ENCODE assay signal across 18 cellular contexts in the genomic region with DNA sequence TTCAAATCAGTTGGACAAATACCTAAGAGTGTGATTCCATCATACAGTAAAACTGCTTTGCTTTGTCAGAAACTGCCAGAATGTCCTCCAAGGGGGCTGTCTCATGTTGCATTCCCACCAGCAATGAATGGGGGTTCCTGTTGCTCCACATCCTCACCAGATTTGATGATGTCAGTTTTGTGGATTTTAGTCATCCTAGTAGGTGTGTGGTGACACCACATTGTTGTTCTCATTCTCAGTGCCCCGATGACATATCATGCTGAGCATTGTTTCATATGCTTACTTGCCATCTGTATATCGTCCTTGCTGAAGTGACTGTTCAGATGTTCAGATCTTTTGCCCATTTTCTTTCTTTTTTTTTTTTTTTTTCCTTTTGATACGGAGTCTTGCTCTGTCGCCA. TPM values are rescaled to one million over a fixed set of nuclear protein-coding genes. Genes with fewer than 3 reads are reported as not detected.
A peak's percentile ranks its signal among the peaks of the same experiment; 100 is the strongest.
DNase-seq lines count a peak whose midpoint lies in the region; FAIRE-seq and TF ChIP-seq lines count a peak whose summit lies in the region.
"Had no signal": no experiment of that assay in that cellular context is flagged by ENCODE, and none has a peak within 500 bp of the region (broad histone marks: within the 10 kb centered on the region; RNA-seq: fewer than 3 reads in every experiment).

No MANE protein-coding gene starts in this region.

- 91 to 93% methylated on average over 4 of the region's 4 CpGs for WGBS in GM23248 (ENCODE audit: low coverage in 1 of 2, low lambda C conversion rate in 2 of 2, missing lambda C conversion rate in 2 of 2), 2 experiments

- in situ Hi-C loops in GM23248 (cut with MboI), result no loop called here

- TF ChIP-seq CTCF in fibroblast of mammary gland (conservative IDR thresholded peaks at IDR 0.05; ENCODE audit: control insufficient read depth, insufficient read depth, low read depth, low read length), result no peak

- intact Hi-C loops in activated naive CD4-positive, alpha-beta T cell treated with anti-CD3 and anti-CD28 coated beads for 36 hours (cut with micrococcal nuclease), result no loop called here

- H3K4me1 Mint-ChIP-seq in activated naive CD4-positive, alpha-beta T cell treated with anti-CD3 and anti-CD28 coated beads for 36 hours (ENCODE audit: low read depth), result no peaks in the 10 kb centered on the region

- CTCF ChIA-PET in activated naive CD4-positive, alpha-beta T cell treated with anti-CD3 and anti-CD28 coated beads for 36 hours (lab: Charles Lee), result no interaction called here

- no peak overlapping the region for H3K27ac Mint-ChIP-seq in activated naive CD4-positive, alpha-beta T cell treated with anti-CD3 and anti-CD28 coated beads for 36 hours

- H3K79me2 ChIP-seq in GM23248 (ENCODE audit: insufficient read depth), result no peaks in the 10 kb centered on the region

- no peak overlapping the region for H2AFZ ChIP-seq in GM23248

- H3K4me3 Mint-ChIP-seq in activated naive CD4-positive, alpha-beta T cell treated with anti-CD3 and anti-CD28 coated beads for 36 hours, result no peak overlapping the region

- no peaks in the 10 kb centered on the region for H3K9me2 ChIP-seq in GM23248 (ENCODE audit: insufficient read depth)

- H3K36me3 ChIP-seq in GM23248 (ENCODE audit: low read depth), result peaks cover 16% of the 10 kb centered on the region; the same call in 1 of the 2 replicates
- H3K36me3 ChIP-seq: SJCRH30 had no signal

- peak; percentile 15 for DNase-seq in activated naive CD4-positive, alpha-beta T cell treated with anti-CD3 and anti-CD28 coated beads for 36 hours
- DNase-seq in activated naive CD4-positive, alpha-beta T cell (lab: John Stamatoyannopoulos, UW), result no peak
- DNase-seq in GM23248, result peak; percentile 6
- peak; percentile 5 for DNase-seq in M059J (ENCODE audit: low read depth)
- peak; percentile 36 for DNase-seq in fibroblast of mammary gland (ENCODE audit: low read depth)
- DNase-seq in H54 (ENCODE audit: insufficient read length, low spot score), result no peak
- DNase-seq in NCI-H1436 treated with DMSO at 0.1 percent for 48 hours (lab: John Stamatoyannopoulos, UW), result no peak
- no peak for DNase-seq in effector CD8-positive, alpha-beta T cell (lab: John Stamatoyannopoulos, UW)
- DNase-seq: Caco-2, DMS153, KBM-7, NCI-H1048, NCI-H146, NCI-H2081, NCI-H510A, NCI-H774, PC-3, SJCRH30 had no signal

- H3K4me3 ChIP-seq in GM23248, result no peak overlapping the region
- H3K4me3 ChIP-seq in fibroblast of mammary gland (ENCODE audit: control insufficient read depth, low read depth, low read length), result no peak overlapping the region
- H3K4me3 ChIP-seq: SJCRH30 had no signal

- no peaks in the 10 kb centered on the region for H3K27me3 ChIP-seq in GM23248 (replicated peaks; ENCODE audit: insufficient read depth)
- H3K27me3 ChIP-seq: SJCRH30 had no signal

- H3K27ac ChIP-seq in GM23248, result no peak overlapping the region
- H3K27ac ChIP-seq: SJCRH30 had no signal

- no peaks in the 10 kb centered on the region for H3F3A ChIP-seq in GM23248 (ENCODE audit: insufficient read depth)

- H3K9ac ChIP-seq in GM23248, result no peak overlapping the region

- no peak overlapping the region for H3K4me2 ChIP-seq in GM23248 (ENCODE audit: unreplicated experiment)

- peaks cover 31% of the 10 kb centered on the region for H3K36me3 Mint-ChIP-seq in activated naive CD4-positive, alpha-beta T cell treated with anti-CD3 and anti-CD28 coated beads for 36 hours (ENCODE audit: low read depth)

- TF ChIP-seq POLR2A in H54 (IDR thresholded peaks at IDR 0.05; ENCODE audit: low read depth, low read length), result no peak

- no peaks in the 10 kb centered on the region for H3K9me3 ChIP-seq in GM23248 (ENCODE audit: low read depth)

- FAIRE-seq in H54 (lab: Jason Lieb, UNC), result no peak

- H3K4me1 ChIP-seq in GM23248 (ENCODE audit: insufficient read depth), result no peaks in the 10 kb centered on the region
- H3K4me1 ChIP-seq: Caco-2, SJCRH30 had no signal

- peaks cover 14% of the 10 kb centered on the region for H3K9me3 Mint-ChIP-seq in activated naive CD4-positive, alpha-beta T cell treated with anti-CD3 and anti-CD28 coated beads for 36 hours

- H3K27me3 Mint-ChIP-seq in activated naive CD4-positive, alpha-beta T cell treated with anti-CD3 and anti-CD28 coated beads for 36 hours (ENCODE audit: low read depth), result no peaks in the 10 kb centered on the region

- no peaks in the 10 kb centered on the region for H4K20me1 ChIP-seq in GM23248 (ENCODE audit: insufficient read depth)

RNA-seq across cellular contexts. Expression of a gene that starts 37.0 kb away (rescaled TPM):
- 1 to 10 TPM; 6.9 to 8.0 TPM for total RNA-seq in activated naive CD4-positive, alpha-beta T cell treated with anti-CD3 and anti-CD28 coated beads for 36 hours
- total RNA-seq in GM23248 (2014; rRNA removed; shearing (Covaris generic)), result 14.7 and 21.2 TPM in 2 replicates
- polyA plus RNA-seq in GM23248 (2016; fragmentation: Nextera tagmentation; extraction: Ambion mirVana), result 12.9 and 14.5 TPM in 2 replicates
- total RNA-seq in M059J (2014; rRNA removed; shearing (Covaris generic)), result 3.1 and 5.3 TPM in 2 replicates

RNA-seq across cellular contexts. Expression of a gene that starts 50.1 kb away (rescaled TPM):
- not detected for total RNA-seq in activated naive CD4-positive, alpha-beta T cell treated with anti-CD3 and anti-CD28 coated beads for 36 hours
- total RNA-seq in GM23248 (2014; rRNA removed; shearing (Covaris generic)), result not detected in 2 replicates
- 0.04 TPM in 1 of 2 replicates, not detected in the other for polyA plus RNA-seq in GM23248 (2016; fragmentation: Nextera tagmentation; extraction: Ambion mirVana)
- not detected in 2 replicates for total RNA-seq in M059J (2014; rRNA removed; shearing (Covaris generic))
- total RNA-seq: Caco-2, PC-3 had no signal

RNA-seq across cellular contexts. Expression of a gene that starts 54.8 kb away (rescaled TPM):
- 1 to 10 TPM; 6.1 to 7.2 TPM for total RNA-seq in activated naive CD4-positive, alpha-beta T cell treated with anti-CD3 and anti-CD28 coated beads for 36 hours
- 27.6 and 34.0 TPM in 2 replicates for total RNA-seq in GM23248 (2014; rRNA removed; shearing (Covaris generic))
- polyA plus RNA-seq in GM23248 (2016; fragmentation: Nextera tagmentation; extraction: Ambion mirVana), result 21.5 and 21.8 TPM in 2 replicates
- total RNA-seq in M059J (2014; rRNA removed; shearing (Covaris generic)), result 20.0 and 50.0 TPM in 2 replicates

Comparison
In these comparisons a context has a peak if more than half of its experiments do, and no peak if none do; other contexts are left out.
1. DNase-seq: peak in activated naive CD4-positive, alpha-beta T cell treated with anti-CD3 and anti-CD28 coated beads for 36 hours (single experiment), GM23248 (single experiment), M059J (single experiment) and fibroblast of mammary gland (single experiment); none in activated naive CD4-positive, alpha-beta T cell (0 of 4), H54 (single experiment), NCI-H1436 treated with DMSO at 0.1 percent for 48 hours (single experiment) and effector CD8-positive, alpha-beta T cell (single experiment).